14 cellular contexts compared by ENCODE assay signal in the genomic region with DNA sequence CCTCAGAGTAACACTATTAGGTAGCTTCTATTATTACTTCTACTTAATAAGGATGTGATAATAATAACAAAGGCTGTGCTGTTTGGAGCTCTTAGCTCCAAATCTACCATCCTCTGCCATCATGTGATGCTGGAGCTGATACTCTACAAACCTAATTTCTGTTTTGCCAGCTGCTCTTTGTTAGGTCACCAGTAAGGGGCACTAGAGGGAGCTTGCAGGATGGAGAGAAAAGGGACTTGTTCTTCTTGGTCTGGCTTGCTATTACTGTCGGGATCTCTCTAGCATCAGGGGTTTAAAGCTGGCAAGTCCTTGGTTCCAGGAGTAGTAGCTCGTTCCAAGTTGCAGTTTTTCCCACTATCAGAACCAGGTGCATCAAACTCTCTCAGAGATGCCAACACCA.
A peak's percentile ranks its signal among the peaks of the same experiment; 100 is the strongest.
DNase-seq lines count a peak whose midpoint lies in the region; ATAC-seq and TF ChIP-seq lines count a peak whose summit lies in the region.
"Had no signal": no experiment of that assay in that cellular context is flagged by ENCODE, and none has a peak within 500 bp of the region (broad histone marks: within the 10 kb centered on the region; RNA-seq: fewer than 3 reads in every experiment).

No MANE protein-coding gene starts in this region.

- peaks cover 7% of the 10 kb centered on the region for H3K27me3 Mint-ChIP-seq in neural progenitor cell (ENCODE audit: insufficient read depth, low read depth)
- H3K27me3 Mint-ChIP-seq in activated CD8-positive, alpha-beta T cell treated with anti-CD3 and anti-CD28 coated beads for 36 hours: peaks cover 13% of the 10 kb centered on the region

- H3F3A ChIP-seq in neural progenitor cell (ENCODE audit: low read depth): peaks cover 22% of the 10 kb centered on the region

- H3K4me3 Mint-ChIP-seq in neural progenitor cell: no peak overlapping the region
- no peak overlapping the region for H3K4me3 Mint-ChIP-seq in activated CD8-positive, alpha-beta T cell treated with anti-CD3 and anti-CD28 coated beads for 36 hours

- CTCF ChIA-PET in activated CD8-positive, alpha-beta T cell treated with anti-CD3 and anti-CD28 coated beads for 36 hours (lab: Charles Lee): interaction anchor here (0.8 to 4.7 kb wide), 9 partner anchors 11 to 548 kb away, joined by 3 to 26 read pairs (median 3); no protein-coding TSS in a partner anchor

- no peak overlapping the region for H3K4me3 ChIP-seq in NB4 (ENCODE audit: low read depth, low read length)
- H3K4me3 ChIP-seq in epithelial cell of esophagus (ENCODE audit: low read length): no peak overlapping the region
- peak overlapping the region; percentile 4 for H3K4me3 ChIP-seq in neural progenitor cell
- no peak overlapping the region for H3K4me3 ChIP-seq in breast epithelium
- H3K4me3 ChIP-seq: tibial nerve had no signal

- H3K4me1 Mint-ChIP-seq in neural progenitor cell: peaks cover 15% of the 10 kb centered on the region
- H3K4me1 Mint-ChIP-seq in activated CD8-positive, alpha-beta T cell treated with anti-CD3 and anti-CD28 coated beads for 36 hours (ENCODE audit: low read depth): peaks cover 7% of the 10 kb centered on the region

- ATAC-seq in GM18505 (IDR thresholded peaks at IDR 0.05; ENCODE audit: unreplicated experiment) (no peak), HG02763 (IDR thresholded peaks at IDR 0.05; ENCODE audit: unreplicated experiment) (no peak)
- ATAC-seq in activated CD8-positive, alpha-beta T cell treated with anti-CD3 and anti-CD28 coated beads for 36 hours: no peak
- ATAC-seq: Right ventricle myocardium inferior had no signal

- DNase-seq in NB4 (ENCODE audit: low read depth): no peak
- no peak for DNase-seq in epithelial cell of esophagus (ENCODE audit: low read depth)
- DNase-seq in neural progenitor cell (ENCODE audit: low spot score): peak; percentile 65
- no peak for DNase-seq in breast epithelium (ENCODE audit: low spot score in 2 of 2)
- no peak for DNase-seq in activated CD8-positive, alpha-beta T cell treated with anti-CD3 and anti-CD28 coated beads for 36 hours
- DNase-seq: DMS153, MM.1S, NCI-H446, small intestine had no signal

- H2AFZ ChIP-seq in neural progenitor cell (replicated peaks): peak overlapping the region; percentile 30

- H3K9me3 Mint-ChIP-seq in neural progenitor cell: peaks cover 6% of the 10 kb centered on the region
- no peaks in the 10 kb centered on the region for H3K9me3 Mint-ChIP-seq in activated CD8-positive, alpha-beta T cell treated with anti-CD3 and anti-CD28 coated beads for 36 hours

- no peaks in the 10 kb centered on the region for H3K79me2 ChIP-seq in neural progenitor cell (ENCODE audit: low read depth)

- H4K20me1 ChIP-seq in neural progenitor cell (ENCODE audit: low read depth): no peaks in the 10 kb centered on the region

- intact Hi-C loops in breast epithelium (cut with DNase I; ENCODE audit: low total_unique reads): no loop called here
- intact Hi-C loops in activated CD8-positive, alpha-beta T cell treated with anti-CD3 and anti-CD28 coated beads for 36 hours (cut with micrococcal nuclease): no loop called here

- H3K27me3 ChIP-seq in neural progenitor cell (no peaks in the 10 kb centered on the region), breast epithelium (no peaks in the 10 kb centered on the region)
- H3K27me3 ChIP-seq: tibial nerve had no signal

- TF ChIP-seq POLR2A in NB4 (IDR thresholded peaks at IDR 0.05; ENCODE audit: extremely low read depth, insufficient read length) (no peak), breast epithelium (IDR thresholded peaks at IDR 0.05) (no peak), GM18505 (IDR thresholded peaks at IDR 0.05; ENCODE audit: borderline replicate concordance, extremely low read depth, insufficient read depth, insufficient read length) (no peak)

- H3K4me2 ChIP-seq in neural progenitor cell: peak overlapping the region; percentile 56

- POLR2A ChIA-PET in activated CD8-positive, alpha-beta T cell treated with anti-CD3 and anti-CD28 coated beads for 36 hours (lab: Charles Lee): no interaction called here

- H3K9me3 ChIP-seq in neural progenitor cell (ENCODE audit: low read depth): no peaks in the 10 kb centered on the region
- no peaks in the 10 kb centered on the region for H3K9me3 ChIP-seq in breast epithelium

- H3K36me3 ChIP-seq in neural progenitor cell: no peaks in the 10 kb centered on the region
- no peaks in the 10 kb centered on the region for H3K36me3 ChIP-seq in breast epithelium
- H3K36me3 ChIP-seq: tibial nerve had no signal

- no peak overlapping the region for H3K27ac Mint-ChIP-seq in neural progenitor cell
- no peak overlapping the region for H3K27ac Mint-ChIP-seq in activated CD8-positive, alpha-beta T cell treated with anti-CD3 and anti-CD28 coated beads for 36 hours

- peaks cover 19% of the 10 kb centered on the region for H3K4me1 ChIP-seq in neural progenitor cell
- peaks cover 0 to 8% of the 10 kb centered on the region in 2 donors for H3K4me1 ChIP-seq in breast epithelium

- TF ChIP-seq CTCF in GM12873 (IDR thresholded peaks at IDR 0.05; ENCODE audit: insufficient read depth, low read depth, low read length, missing control alignments) (peak; percentile 36), NB4 (IDR thresholded peaks at IDR 0.05; ENCODE audit: low read depth, low read length) (peak; percentile 4), epithelial cell of esophagus (IDR thresholded peaks at IDR 0.05; ENCODE audit: insufficient read depth, low read depth, low read length, missing control alignments) (peak; percentile 25), neural progenitor cell (IDR thresholded peaks at IDR 0.05) (peak; percentile 64), breast epithelium (IDR thresholded peaks at IDR 0.05) (no peak)
- TF ChIP-seq CTCF in activated CD8-positive, alpha-beta T cell treated with anti-CD3 and anti-CD28 coated beads for 36 hours (IDR thresholded peaks at IDR 0.05): no peak

- no peak overlapping the region for H3K9ac ChIP-seq in neural progenitor cell

- peak overlapping the region; percentile 33 for H3K27ac ChIP-seq in neural progenitor cell
- no peak overlapping the region for H3K27ac ChIP-seq in breast epithelium

- no peaks in the 10 kb centered on the region for H3K36me3 Mint-ChIP-seq in neural progenitor cell
- no peaks in the 10 kb centered on the region for H3K36me3 Mint-ChIP-seq in activated CD8-positive, alpha-beta T cell treated with anti-CD3 and anti-CD28 coated beads for 36 hours (ENCODE audit: low read depth)

Comparison
In these comparisons a context has a peak if more than half of its experiments do, and no peak if none do; other contexts are left out.
1. CTCF ChIP-seq: peak in GM12873 (single experiment), NB4 (single experiment), epithelial cell of esophagus (single experiment) and neural progenitor cell (single experiment); none in breast epithelium (0 of 3) and activated CD8-positive, alpha-beta T cell treated with anti-CD3 and anti-CD28 coated beads for 36 hours (single experiment).